8 cellular contexts compared by ENCODE assay signal in genomic region chr16:1379054-1379862, GRCh38.
DNase-seq lines count a peak whose midpoint lies in the region; ATAC-seq and TF ChIP-seq lines count a peak whose summit lies in the region.

No MANE protein-coding gene starts in this region.

- peaks cover 20% of the 10 kb centered on the region for H3K4me1 ChIP-seq in NT2/D1 (ENCODE audit: insufficient read depth, insufficient read length)
- peaks cover 12% of the 10 kb centered on the region for H3K4me1 ChIP-seq in muscle layer of colon (ENCODE audit: insufficient read depth, low read length)

- TF ChIP-seq POLR2A in erythroblast (IDR thresholded peaks at IDR 0.05; ENCODE audit: low read length) = peak; percentile 70

- H3K27me3 ChIP-seq in NT2/D1 (ENCODE audit: insufficient read depth, insufficient read length) = peaks cover 3% of the 10 kb centered on the region
- no peaks in the 10 kb centered on the region for H3K27me3 ChIP-seq in muscle layer of colon (ENCODE audit: control insufficient read depth in 1 of 2, insufficient read depth in 2 of 2, low read length in 2 of 2)

- H3K36me3 ChIP-seq in NT2/D1 (ENCODE audit: insufficient read depth, insufficient read length, low read length) (peaks cover 38% of the 10 kb centered on the region), muscle layer of colon (ENCODE audit: insufficient read depth, low read length) (peaks cover 30% of the 10 kb centered on the region)

- no peak for ATAC-seq in GM19397 (IDR thresholded peaks at IDR 0.05; ENCODE audit: unreplicated experiment)

- no peak overlapping the region for H3K27ac ChIP-seq in muscle layer of colon (ENCODE audit: low read depth, low read length)

- no peaks in the 10 kb centered on the region for H3K9me3 ChIP-seq in NT2/D1 (ENCODE audit: insufficient read depth, low read length)
- no peaks in the 10 kb centered on the region for H3K9me3 ChIP-seq in muscle layer of colon (ENCODE audit: low read length)

- DNase-seq in EH (ENCODE audit: low read depth) = peak; percentile 87
- DNase-seq in HFF-Myc (ENCODE audit: extremely low read depth, low read depth) = no peak
- DNase-seq in NT2/D1 (ENCODE audit: low read depth, low spot score) = peak; percentile 35
- peak; percentile 65 for DNase-seq in activated T-cell treated with anti-CD3 and anti-CD28 coated beads for 4 hours
- peak; percentile 92 to 96 for DNase-seq in erythroblast (lab: John Stamatoyannopoulos, UW)
- peak; percentile 84 for DNase-seq in stimulated activated CD8-positive, alpha-beta memory T cell treated with anti-CD3 and anti-CD28 coated beads, Interleukin-4, amount 100 ng/mL, for 48 hours

- TF ChIP-seq CTCF in HFF-Myc (IDR thresholded peaks at IDR 0.05; ENCODE audit: low read depth, low read length, missing control alignments) = no peak

- H3K9ac ChIP-seq in NT2/D1 (ENCODE audit: insufficient read length, low read depth) (peak overlapping the region; percentile 97), muscle layer of colon (ENCODE audit: low read length) (no peak overlapping the region)

- H3K4me3 ChIP-seq in HFF-Myc (replicated peaks; ENCODE audit: low read depth, low read length) = peak overlapping the region; percentile 62
- peak overlapping the region; percentile 85 for H3K4me3 ChIP-seq in NT2/D1 (ENCODE audit: insufficient read length, low read depth)
- H3K4me3 ChIP-seq in muscle layer of colon (ENCODE audit: low read depth in 1 of 2, low read length in 2 of 2) = peak overlapping the region; percentile 18 to 61
